Comparison of ENCODE assay signal across 8 cellular contexts in the genomic region with DNA sequence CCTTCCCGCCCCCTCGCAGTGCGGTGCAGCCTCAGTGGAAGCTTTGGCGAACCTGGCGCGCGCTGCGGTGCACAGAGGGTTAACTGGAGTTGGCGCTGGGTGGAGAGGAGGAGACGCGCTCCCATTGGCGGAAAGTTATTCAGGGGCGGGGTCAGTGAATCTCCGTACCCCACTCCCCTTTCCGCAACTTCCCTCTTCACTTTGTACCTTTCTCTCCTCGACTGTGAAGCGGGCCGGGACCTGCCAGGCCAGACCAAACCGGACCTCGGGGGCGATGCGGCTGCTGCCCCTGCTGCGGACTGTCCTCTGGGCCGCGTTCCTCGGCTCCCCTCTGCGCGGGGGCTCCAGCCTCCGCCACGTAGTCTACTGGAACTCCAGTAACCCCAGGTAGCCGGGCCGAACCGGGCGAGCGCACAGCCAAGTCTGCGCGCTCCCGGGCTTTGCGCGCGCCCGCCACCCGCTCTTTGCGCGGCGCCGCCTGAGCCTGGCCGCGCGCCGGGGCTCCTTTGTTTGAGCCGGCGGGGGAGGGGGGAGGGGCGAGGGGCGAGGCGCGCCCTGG. TPM values are rescaled to one million over a fixed set of nuclear protein-coding genes. Genes with fewer than 3 reads are reported as not detected.
DNase-seq lines count a peak whose midpoint lies in the region; ATAC-seq and TF ChIP-seq lines count a peak whose summit lies in the region.

A gene with protein sequence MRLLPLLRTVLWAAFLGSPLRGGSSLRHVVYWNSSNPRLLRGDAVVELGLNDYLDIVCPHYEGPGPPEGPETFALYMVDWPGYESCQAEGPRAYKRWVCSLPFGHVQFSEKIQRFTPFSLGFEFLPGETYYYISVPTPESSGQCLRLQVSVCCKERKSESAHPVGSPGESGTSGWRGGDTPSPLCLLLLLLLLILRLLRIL (plus strand): TSS at position 191 of the 559 bp plus-strand sequence. CDS start 84 bp downstream, at position 275.

- H3K4me1 ChIP-seq in BE2C: no peaks in the 10 kb centered on the region; the same call in 1 of the 2 replicates
- peaks cover 11% of the 10 kb centered on the region for H3K4me1 ChIP-seq in endodermal cell (ENCODE audit: control insufficient read depth, insufficient read depth, low read length)
- peaks cover 18% of the 10 kb centered on the region for H3K4me1 ChIP-seq in mesodermal cell (ENCODE audit: control insufficient read depth, insufficient read depth, low read length, poor library complexity, severe bottlenecking)

- H3K4me3 ChIP-seq in BE2C (ENCODE audit: low read depth, low read length) (peak within 1 kb of the TSS; percentile 69), endodermal cell (ENCODE audit: low read length) (peak within 1 kb of the TSS; percentile 93), mesodermal cell (ENCODE audit: extremely low read depth, insufficient read depth, low read length, poor library complexity, severe bottlenecking) (peak within 1 kb of the TSS; percentile 95)

- peak within 1 kb of the TSS; percentile 80 for H3K9ac ChIP-seq in endodermal cell (ENCODE audit: extremely low read depth, low read length, poor library complexity, severe bottlenecking)

- ATAC-seq in GM19025 (IDR thresholded peaks at IDR 0.05; ENCODE audit: low read depth, unreplicated experiment) (peak; percentile 68), HG03354 (IDR thresholded peaks at IDR 0.05; ENCODE audit: poor library complexity, severe bottlenecking, unreplicated experiment) (peak; percentile 76)

- peaks cover 20% of the 10 kb centered on the region for H3K36me3 Mint-ChIP-seq in endodermal cell (ENCODE audit: low read depth)

- H3K4me3 Mint-ChIP-seq in endodermal cell: peak within 1 kb of the TSS; percentile 68

- peak within 1 kb of the TSS; percentile 89 for H3K27ac ChIP-seq in endodermal cell (ENCODE audit: low read depth, low read length)
- peak within 1 kb of the TSS; percentile 95 for H3K27ac ChIP-seq in mesodermal cell (ENCODE audit: low read depth, low read length, severe bottlenecking)

- DNase-seq in BE2C (peak; percentile 86), NOMO-1 treated with dmso at 0.1 percent for 144 hours (lab: John Stamatoyannopoulos, UW; ENCODE audit: unreplicated experiment) (peak; percentile 98), endodermal cell (peak; percentile 95)
- DNase-seq in activated CD8-positive, alpha-beta memory T cell treated with anti-CD3 and anti-CD28 coated beads for 48 hours (ENCODE audit: low read depth in 2 of 3, low spot score in 2 of 3): peak in 2 of 3 experiments; percentile 42 to 63
- DNase-seq in stimulated activated CD8-positive, alpha-beta memory T cell treated with anti-CD3 and anti-CD28 coated beads, Interleukin-15, amount 100 ng/mL, for 48 hours (ENCODE audit: low read depth in 2 of 2): peak; percentile 67 to 71

- TF ChIP-seq CTCF in BE2C (IDR thresholded peaks at IDR 0.05; ENCODE audit: low read depth, low read length) (no peak), endodermal cell (conservative IDR thresholded peaks at IDR 0.05) (no peak)

- H3K27me3 ChIP-seq in BE2C: no peaks in the 10 kb centered on the region
- H3K27me3 ChIP-seq in endodermal cell (ENCODE audit: control insufficient read depth, insufficient read depth, low read length, poor library complexity, severe bottlenecking): peaks cover 7% of the 10 kb centered on the region

- WGBS in endodermal cell (ENCODE audit: insufficient coverage in 1 of 2, insufficient read length in 1 of 2), 2 experiments: 0% methylated on average over 12 to 56 of the region's 57 CpGs
- 0% methylated on average over 16 to 20 of the region's 57 CpGs for WGBS in mesodermal cell (ENCODE audit: insufficient coverage in 2 of 2), 2 experiments

- H3K36me3 ChIP-seq in BE2C (no peaks in the 10 kb centered on the region), endodermal cell (ENCODE audit: control insufficient read depth, insufficient read depth, low read length) (peaks cover 10% of the 10 kb centered on the region), mesodermal cell (ENCODE audit: control insufficient read depth, insufficient read depth, low read length) (peaks cover 31% of the 10 kb centered on the region)

- no peaks in the 10 kb centered on the region for H3K9me3 Mint-ChIP-seq in endodermal cell

- peak within 1 kb of the TSS; percentile 91 for H3K27ac Mint-ChIP-seq in endodermal cell

- no peaks in the 10 kb centered on the region for H3K9me3 ChIP-seq in BE2C
- H3K9me3 ChIP-seq in endodermal cell (ENCODE audit: control insufficient read depth, low read length): no peaks in the 10 kb centered on the region
- no peaks in the 10 kb centered on the region for H3K9me3 ChIP-seq in mesodermal cell (ENCODE audit: control insufficient read depth, low read length)

- peaks cover 5% of the 10 kb centered on the region for H3K27me3 Mint-ChIP-seq in endodermal cell (ENCODE audit: insufficient read depth)

- peaks cover 14% of the 10 kb centered on the region for H3K4me1 Mint-ChIP-seq in endodermal cell

RNA-seq across cellular contexts. Expression of the gene that starts here (rescaled TPM):
- polyA plus RNA-seq in BE2C (2012; ENCODE audit: insufficient read depth, insufficient read length, low read depth): not detected
- 10 to 100 TPM; 15.9 to 17.9 TPM for total RNA-seq in endodermal cell
- polyA plus RNA-seq in endodermal cell (2013, experiment 1 of 2): 30.7 TPM
- 29.6 TPM for polyA plus RNA-seq in endodermal cell (2013, experiment 2 of 2)
- 26.5 TPM for polyA plus RNA-seq in mesodermal cell (2013, experiment 1 of 2)
- 22.7 TPM for polyA plus RNA-seq in mesodermal cell (2013, experiment 2 of 2)

Comparison
In these comparisons a context has a peak if more than half of its experiments do, and no peak if none do; other contexts are left out.
1. Peak in every context shown above with its lines: DNase-seq, ATAC-seq, H3K4me3 ChIP-seq and H3K27ac ChIP-seq.